In the genomic region with DNA sequence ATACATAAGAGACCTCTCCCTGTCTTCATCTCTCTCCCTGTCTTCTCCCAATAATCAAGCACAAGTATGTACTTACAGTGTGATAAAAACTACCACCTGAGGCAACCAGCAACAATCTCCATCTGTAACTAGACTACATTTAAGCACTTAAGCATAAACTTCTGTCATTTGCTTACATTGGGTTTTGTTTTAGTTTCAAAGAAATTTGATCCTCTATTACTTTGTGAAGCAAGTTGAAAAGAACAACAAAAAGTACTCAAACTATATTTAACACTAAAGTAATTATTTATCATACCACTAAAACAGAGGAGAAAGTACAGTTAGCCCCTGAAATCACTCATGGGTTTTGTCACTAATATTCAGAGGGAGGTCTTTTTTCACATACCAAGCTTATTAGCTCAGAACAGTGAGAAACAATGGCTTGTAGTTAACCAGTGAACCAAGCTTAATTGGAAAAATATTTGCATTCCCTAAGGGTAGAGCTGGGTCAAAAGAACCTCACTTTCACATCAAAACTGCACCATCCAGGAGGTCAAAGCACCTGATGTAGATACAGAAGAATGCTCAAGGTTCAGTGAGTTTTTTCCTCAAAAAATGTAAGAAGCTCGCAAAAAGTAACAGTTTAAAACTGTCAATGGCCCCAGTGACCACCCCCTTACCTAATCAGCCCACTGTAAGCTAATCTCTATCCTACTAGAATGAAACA, we compare ENCODE assay signal across 1 cellular context.
TF ChIP-seq lines count a peak whose summit lies in the region.

No MANE protein-coding gene starts in this region.

TF ChIP-seq in GM12878, 131 proteins besides CTCF, POLR2A, EP300 and RAD21 (continued from another document):
- no peak for TF ChIP-seq MLLT1 (IDR thresholded peaks at IDR 0.05)
- no peak for TF ChIP-seq ZBTB40 (IDR thresholded peaks at IDR 0.05; ENCODE audit: borderline replicate concordance)
- no peak for TF ChIP-seq EED (IDR thresholded peaks at IDR 0.05; ENCODE audit: low read depth)
- no peak for TF ChIP-seq NR2C1 (IDR thresholded peaks at IDR 0.05)
- no peak for TF ChIP-seq ZSCAN29 (IDR thresholded peaks at IDR 0.05)
- no peak for TF ChIP-seq TCF3 (IDR thresholded peaks at IDR 0.05; ENCODE audit: borderline replicate concordance, insufficient read depth, low read depth, low read length)
- TF ChIP-seq, protein P1, sequence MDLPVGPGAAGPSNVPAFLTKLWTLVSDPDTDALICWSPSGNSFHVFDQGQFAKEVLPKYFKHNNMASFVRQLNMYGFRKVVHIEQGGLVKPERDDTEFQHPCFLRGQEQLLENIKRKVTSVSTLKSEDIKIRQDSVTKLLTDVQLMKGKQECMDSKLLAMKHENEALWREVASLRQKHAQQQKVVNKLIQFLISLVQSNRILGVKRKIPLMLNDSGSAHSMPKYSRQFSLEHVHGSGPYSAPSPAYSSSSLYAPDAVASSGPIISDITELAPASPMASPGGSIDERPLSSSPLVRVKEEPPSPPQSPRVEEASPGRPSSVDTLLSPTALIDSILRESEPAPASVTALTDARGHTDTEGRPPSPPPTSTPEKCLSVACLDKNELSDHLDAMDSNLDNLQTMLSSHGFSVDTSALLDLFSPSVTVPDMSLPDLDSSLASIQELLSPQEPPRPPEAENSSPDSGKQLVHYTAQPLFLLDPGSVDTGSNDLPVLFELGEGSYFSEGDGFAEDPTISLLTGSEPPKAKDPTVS (IDR thresholded peaks at IDR 0.05; ENCODE audit: low read depth, low read length) = no peak
